20 cellular contexts compared by ENCODE assay signal in the genomic region with DNA sequence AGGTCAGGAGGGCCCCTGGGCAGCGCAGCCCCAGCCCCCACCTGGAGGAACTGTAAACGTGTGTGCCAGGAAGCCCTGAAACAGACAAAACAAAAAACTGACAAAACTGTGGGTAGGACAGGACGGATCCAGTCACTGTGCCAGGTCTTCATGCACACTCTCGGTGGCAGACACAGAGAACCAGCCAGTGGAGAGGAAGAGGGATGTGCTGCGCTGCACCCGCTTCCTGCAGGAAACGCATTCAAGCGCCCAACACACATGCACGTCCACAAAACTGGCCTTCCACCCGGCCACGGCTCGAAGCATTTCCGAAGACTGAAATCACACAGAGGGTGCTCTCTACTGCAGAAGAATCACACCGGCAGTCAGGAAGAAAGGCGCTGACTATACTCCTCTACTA. TPM values are rescaled to one million over a fixed set of nuclear protein-coding genes. Genes with fewer than 3 reads are reported as not detected.
A peak's percentile ranks its signal among the peaks of the same experiment; 100 is the strongest.
DNase-seq lines count a peak whose midpoint lies in the region; ATAC-seq and TF ChIP-seq lines count a peak whose summit lies in the region.
"Had no signal": no experiment of that assay in that cellular context is flagged by ENCODE, and none has a peak within 500 bp of the region (broad histone marks: within the 10 kb centered on the region; RNA-seq: fewer than 3 reads in every experiment).

No MANE protein-coding gene starts in this region.

- H3K4me1 ChIP-seq in Loucy (ENCODE audit: insufficient read depth, low read length, poor library complexity, severe bottlenecking): peaks cover 17% of the 10 kb centered on the region
- H3K4me1 ChIP-seq: foreskin keratinocyte had no signal

- H3K79me2 ChIP-seq in Loucy (ENCODE audit: insufficient read depth, low read length): peaks cover 82% of the 10 kb centered on the region; the same call in 1 of the 2 replicates

- H3K4me2 ChIP-seq in Loucy (ENCODE audit: low read depth, low read length, poor library complexity, severe bottlenecking): peak overlapping the region; percentile 35
- H3K4me2 ChIP-seq: A549 had no signal

- no peaks in the 10 kb centered on the region for H3K9me3 Mint-ChIP-seq in activated CD4-positive, alpha-beta memory T cell treated with anti-CD3 and anti-CD28 coated beads, Interleukin-2, amount 10 ng/mL, durations not matched to agents 7 days and 5 days
- no peaks in the 10 kb centered on the region for H3K9me3 Mint-ChIP-seq in activated CD4-positive, alpha-beta memory T cell treated with anti-CD3 and anti-CD28 coated beads for 36 hours
- H3K9me3 Mint-ChIP-seq in stimulated activated effector memory CD8-positive, alpha-beta T cell treated with anti-CD3 and anti-CD28 coated beads, Interleukin-12 subunit alpha, Interleukin-12 subunit beta, amount 100 ng/mL, for 72 hours: no peaks in the 10 kb centered on the region
- H3K9me3 Mint-ChIP-seq: dendritic cell treated with granulocyte-macrophage colony-stimulating factor and Interleukin-4, amounts not matched to agents 40 ng/mL and 50 ng/mL, for 4 days; nephron progenitor cell; stimulated activated naive CD8-positive, alpha-beta T cell treated with anti-CD3 and anti-CD28 coated beads, Interleukin-15, Interleukin-2, amounts not matched to agents 100 ng/mL and 50 ng/mL, for 24 hours had no signal

- CTCF ChIA-PET in activated CD4-positive, alpha-beta memory T cell treated with anti-CD3 and anti-CD28 coated beads, Interleukin-2, amount 10 ng/mL, durations not matched to agents 7 days and 5 days (lab: Charles Lee): no interaction called here
- CTCF ChIA-PET in activated CD4-positive, alpha-beta memory T cell treated with anti-CD3 and anti-CD28 coated beads for 36 hours (lab: Charles Lee): interaction anchor here (0.7 kb wide), 1 partner anchor 13 kb away, joined by 3 read pairs; no protein-coding TSS in a partner anchor

- no peaks in the 10 kb centered on the region for H3F3A ChIP-seq in Loucy (ENCODE audit: low read depth)

- H3K9me3 ChIP-seq in Loucy (ENCODE audit: insufficient read depth, low read depth, low read length): no peaks in the 10 kb centered on the region
- H3K9me3 ChIP-seq: A549, adrenal gland, upper lobe of left lung had no signal

- DNase-seq in activated CD4-positive, alpha-beta memory T cell treated with anti-CD3 and anti-CD28 coated beads, Interleukin-2, amount 10 ng/mL, durations not matched to agents 7 days and 5 days: peak; percentile 22
- DNase-seq in activated CD4-positive, alpha-beta memory T cell treated with anti-CD3 and anti-CD28 coated beads for 36 hours: no peak
- DNase-seq in dermis microvascular lymphatic vessel endothelial cell (ENCODE audit: low read depth in 2 of 2) (peak; percentile 52 to 68), NCI-H1694 treated with DMSO at 0.1 percent for 48 hours (lab: John Stamatoyannopoulos, UW) (no peak), NCI-H2171 (lab: John Stamatoyannopoulos, UW) (no peak), DMS153 treated with DMSO at 0.1 percent for 48 hours (lab: John Stamatoyannopoulos, UW; ENCODE audit: unreplicated experiment) (no peak)
- DNase-seq in stimulated activated effector memory CD8-positive, alpha-beta T cell treated with anti-CD3 and anti-CD28 coated beads, Interleukin-12 subunit alpha, Interleukin-12 subunit beta, amount 100 ng/mL, for 72 hours (ENCODE audit: low spot score in 2 of 2): no peak
- DNase-seq: activated CD4-positive, CD25-positive, alpha-beta regulatory T cell; adrenal gland; foreskin keratinocyte; kidney glomerular epithelial cell; mesenchymal stem cell; NCI-H1417; nephron progenitor cell; SIG-M5 had no signal

- no peaks in the 10 kb centered on the region for H3K9me2 ChIP-seq in Loucy (replicated peaks; ENCODE audit: low read depth, low read length)

- peaks cover 10% of the 10 kb centered on the region for H4K20me1 ChIP-seq in Loucy (ENCODE audit: insufficient read depth, low read length, poor library complexity, severe bottlenecking)

- POLR2A ChIA-PET in activated CD4-positive, alpha-beta memory T cell treated with anti-CD3 and anti-CD28 coated beads, Interleukin-2, amount 10 ng/mL, durations not matched to agents 7 days and 5 days (lab: Charles Lee): interaction anchor here (1.0 to 2.0 kb wide), 2 partner anchors 9 to 194 kb away, joined by 4 read pairs; no protein-coding TSS in a partner anchor
- POLR2A ChIA-PET in activated CD4-positive, alpha-beta memory T cell treated with anti-CD3 and anti-CD28 coated beads for 36 hours (lab: Charles Lee): interaction anchor here (0.5 kb wide), 1 partner anchor 231 kb away, joined by 3 read pairs; no protein-coding TSS in a partner anchor

- no peak overlapping the region for H3K4me3 ChIP-seq in Loucy (ENCODE audit: low read length, poor library complexity, severe bottlenecking)
- H3K4me3 ChIP-seq: A549, adrenal gland, upper lobe of left lung had no signal

- peak; percentile 16 for ATAC-seq in stimulated activated effector memory CD8-positive, alpha-beta T cell treated with anti-CD3 and anti-CD28 coated beads, Interleukin-12 subunit alpha, Interleukin-12 subunit beta, amount 100 ng/mL, for 72 hours
- ATAC-seq: A549, foreskin keratinocyte had no signal

- H2AFZ ChIP-seq in Loucy (ENCODE audit: low read length): no peak overlapping the region

- no peaks in the 10 kb centered on the region for H3K36me3 Mint-ChIP-seq in activated CD4-positive, alpha-beta memory T cell treated with anti-CD3 and anti-CD28 coated beads, Interleukin-2, amount 10 ng/mL, durations not matched to agents 7 days and 5 days (ENCODE audit: low read depth)
- H3K36me3 Mint-ChIP-seq in activated CD4-positive, alpha-beta memory T cell treated with anti-CD3 and anti-CD28 coated beads for 36 hours: peaks cover 5% of the 10 kb centered on the region
- peaks cover 18% of the 10 kb centered on the region for H3K36me3 Mint-ChIP-seq in stimulated activated effector memory CD8-positive, alpha-beta T cell treated with anti-CD3 and anti-CD28 coated beads, Interleukin-12 subunit alpha, Interleukin-12 subunit beta, amount 100 ng/mL, for 72 hours

- H3K4me3 Mint-ChIP-seq in activated CD4-positive, alpha-beta memory T cell treated with anti-CD3 and anti-CD28 coated beads, Interleukin-2, amount 10 ng/mL, durations not matched to agents 7 days and 5 days: no peak overlapping the region
- no peak overlapping the region for H3K4me3 Mint-ChIP-seq in activated CD4-positive, alpha-beta memory T cell treated with anti-CD3 and anti-CD28 coated beads for 36 hours
- no peak overlapping the region for H3K4me3 Mint-ChIP-seq in stimulated activated effector memory CD8-positive, alpha-beta T cell treated with anti-CD3 and anti-CD28 coated beads, Interleukin-12 subunit alpha, Interleukin-12 subunit beta, amount 100 ng/mL, for 72 hours
- H3K4me3 Mint-ChIP-seq: dendritic cell treated with granulocyte-macrophage colony-stimulating factor and Interleukin-4, amounts not matched to agents 40 ng/mL and 50 ng/mL, for 4 days; nephron progenitor cell; stimulated activated naive CD8-positive, alpha-beta T cell treated with anti-CD3 and anti-CD28 coated beads, Interleukin-15, Interleukin-2, amounts not matched to agents 100 ng/mL and 50 ng/mL, for 24 hours had no signal

- H3K9ac ChIP-seq in Loucy (ENCODE audit: low read depth, low read length, poor library complexity, severe bottlenecking): peak overlapping the region; percentile 6

- TF ChIP-seq CTCF in Loucy (conservative IDR thresholded peaks at IDR 0.05; ENCODE audit: low read length): no peak

- intact Hi-C loops in activated CD4-positive, alpha-beta memory T cell treated with anti-CD3 and anti-CD28 coated beads for 36 hours (cut with micrococcal nuclease): loop anchor here (5.0 kb wide), 1 partner anchor 68 kb away; no protein-coding TSS in a partner anchor

- peaks cover 28% of the 10 kb centered on the region; the same call in 1 of the 2 replicates for H3K36me3 ChIP-seq in Loucy (ENCODE audit: insufficient read depth, low read length)
- H3K36me3 ChIP-seq: adrenal gland had no signal

- peaks cover 22% of the 10 kb centered on the region for H3K4me1 Mint-ChIP-seq in activated CD4-positive, alpha-beta memory T cell treated with anti-CD3 and anti-CD28 coated beads, Interleukin-2, amount 10 ng/mL, durations not matched to agents 7 days and 5 days
- H3K4me1 Mint-ChIP-seq in activated CD4-positive, alpha-beta memory T cell treated with anti-CD3 and anti-CD28 coated beads for 36 hours (ENCODE audit: low read depth): peaks cover 19% of the 10 kb centered on the region
- H3K4me1 Mint-ChIP-seq in stimulated activated effector memory CD8-positive, alpha-beta T cell treated with anti-CD3 and anti-CD28 coated beads, Interleukin-12 subunit alpha, Interleukin-12 subunit beta, amount 100 ng/mL, for 72 hours: peaks cover 45% of the 10 kb centered on the region

- H3K27me3 Mint-ChIP-seq in activated CD4-positive, alpha-beta memory T cell treated with anti-CD3 and anti-CD28 coated beads, Interleukin-2, amount 10 ng/mL, durations not matched to agents 7 days and 5 days: no peaks in the 10 kb centered on the region
- H3K27me3 Mint-ChIP-seq in activated CD4-positive, alpha-beta memory T cell treated with anti-CD3 and anti-CD28 coated beads for 36 hours: no peaks in the 10 kb centered on the region
- H3K27me3 Mint-ChIP-seq: dendritic cell treated with granulocyte-macrophage colony-stimulating factor and Interleukin-4, amounts not matched to agents 40 ng/mL and 50 ng/mL, for 4 days; stimulated activated naive CD8-positive, alpha-beta T cell treated with anti-CD3 and anti-CD28 coated beads, Interleukin-15, Interleukin-2, amounts not matched to agents 100 ng/mL and 50 ng/mL, for 24 hours had no signal

- no peaks in the 10 kb centered on the region for H3K27me3 ChIP-seq in Loucy (ENCODE audit: insufficient read depth, low read length, poor library complexity, severe bottlenecking)
- H3K27me3 ChIP-seq: adrenal gland, foreskin keratinocyte, upper lobe of left lung had no signal

- peak overlapping the region; percentile 47 for H3K27ac Mint-ChIP-seq in activated CD4-positive, alpha-beta memory T cell treated with anti-CD3 and anti-CD28 coated beads, Interleukin-2, amount 10 ng/mL, durations not matched to agents 7 days and 5 days
- H3K27ac Mint-ChIP-seq in activated CD4-positive, alpha-beta memory T cell treated with anti-CD3 and anti-CD28 coated beads for 36 hours: no peak overlapping the region
- no peak overlapping the region for H3K27ac Mint-ChIP-seq in stimulated activated effector memory CD8-positive, alpha-beta T cell treated with anti-CD3 and anti-CD28 coated beads, Interleukin-12 subunit alpha, Interleukin-12 subunit beta, amount 100 ng/mL, for 72 hours
- H3K27ac Mint-ChIP-seq: dendritic cell treated with granulocyte-macrophage colony-stimulating factor and Interleukin-4, amounts not matched to agents 40 ng/mL and 50 ng/mL, for 4 days; nephron progenitor cell; stimulated activated naive CD8-positive, alpha-beta T cell treated with anti-CD3 and anti-CD28 coated beads, Interleukin-15, Interleukin-2, amounts not matched to agents 100 ng/mL and 50 ng/mL, for 24 hours had no signal

RNA-seq across cellular contexts. Expression of a gene that starts 16.9 kb away (rescaled TPM):
- 10 to 100 TPM; 37.4 to 40.7 TPM for total RNA-seq in activated CD4-positive, alpha-beta memory T cell treated with anti-CD3 and anti-CD28 coated beads, Interleukin-2, amount 10 ng/mL, durations not matched to agents 7 days and 5 days
- total RNA-seq in activated CD4-positive, alpha-beta memory T cell treated with anti-CD3 and anti-CD28 coated beads for 36 hours: 10 to 100 TPM; 25.5 to 27.4 TPM
- 20.8 and 27.1 TPM in 2 replicates for total RNA-seq in dermis microvascular lymphatic vessel endothelial cell

RNA-seq across cellular contexts. Expression of a gene that starts 30.6 kb away (rescaled TPM):
- 10 to 100 TPM; 28.3 to 29.9 TPM for total RNA-seq in activated CD4-positive, alpha-beta memory T cell treated with anti-CD3 and anti-CD28 coated beads, Interleukin-2, amount 10 ng/mL, durations not matched to agents 7 days and 5 days
- 10 to 100 TPM; 32.3 to 36.6 TPM for total RNA-seq in activated CD4-positive, alpha-beta memory T cell treated with anti-CD3 and anti-CD28 coated beads for 36 hours
- total RNA-seq in dermis microvascular lymphatic vessel endothelial cell: 30.3 and 54.6 TPM in 2 replicates

RNA-seq across cellular contexts. Expression of a gene that starts 35.6 kb away (rescaled TPM):
- 10 to 100 TPM; 44.2 to 45.7 TPM for total RNA-seq in activated CD4-positive, alpha-beta memory T cell treated with anti-CD3 and anti-CD28 coated beads, Interleukin-2, amount 10 ng/mL, durations not matched to agents 7 days and 5 days
- 10 to 100 TPM; 38.5 to 39.5 TPM for total RNA-seq in activated CD4-positive, alpha-beta memory T cell treated with anti-CD3 and anti-CD28 coated beads for 36 hours
- total RNA-seq in dermis microvascular lymphatic vessel endothelial cell: 33.4 and 54.1 TPM in 2 replicates

Comparison
In these comparisons a context has a peak if more than half of its experiments do, and no peak if none do; other contexts are left out.
1. DNase-seq: peak in activated CD4-positive, alpha-beta memory T cell treated with anti-CD3 and anti-CD28 coated beads, Interleukin-2, amount 10 ng/mL, durations not matched to agents 7 days and 5 days (single experiment) and dermis microvascular lymphatic vessel endothelial cell (2 of 2); none in activated CD4-positive, alpha-beta memory T cell treated with anti-CD3 and anti-CD28 coated beads for 36 hours (single experiment), stimulated activated effector memory CD8-positive, alpha-beta T cell treated with anti-CD3 and anti-CD28 coated beads, Interleukin-12 subunit alpha, Interleukin-12 subunit beta, amount 100 ng/mL, for 72 hours (0 of 2), NCI-H1694 treated with DMSO at 0.1 percent for 48 hours (single experiment), NCI-H2171 (single experiment) and DMS153 treated with DMSO at 0.1 percent for 48 hours (single experiment).